13 cellular contexts compared by ENCODE assay signal in genomic region chr2:140643761-140644187, GRCh38.
DNase-seq lines count a peak whose midpoint lies in the region; ATAC-seq, FAIRE-seq and TF ChIP-seq lines count a peak whose summit lies in the region.
"Had no signal": no experiment of that assay in that cellular context is flagged by ENCODE, and none has a peak within 500 bp of the region (broad histone marks: within the 10 kb centered on the region; RNA-seq: fewer than 3 reads in every experiment).

No MANE protein-coding gene starts in this region.

- H3K27ac ChIP-seq in left lung = no peak overlapping the region

- ATAC-seq in left lung = peak; percentile 46
- ATAC-seq: stimulated activated naive CD8-positive, alpha-beta T cell treated with anti-CD3 and anti-CD28 coated beads, Interleukin-15, amount 100 ng/mL, for 72 hours had no signal

- H3K4me3 ChIP-seq in AG10803 (ENCODE audit: low read length) (no peak overlapping the region), MG63 (peak overlapping the region; percentile 20), bronchial epithelial cell (ENCODE audit: low read depth, low read length) (no peak overlapping the region), left lung (no peak overlapping the region)

- no peak for TF ChIP-seq CTCF in AG10803 (conservative IDR thresholded peaks at IDR 0.05; ENCODE audit: low read length)
- no peak for TF ChIP-seq CTCF in bronchial epithelial cell (IDR thresholded peaks at IDR 0.05; ENCODE audit: insufficient read depth, low read length, severe bottlenecking)
- TF ChIP-seq CTCF in left lung (IDR thresholded peaks at IDR 0.05) = no peak
- no peak for TF ChIP-seq CTCF in D721Med (IDR thresholded peaks at IDR 0.05; ENCODE audit: insufficient read depth, missing control alignments)

- H3K36me3 ChIP-seq in MG63 = no peaks in the 10 kb centered on the region
- no peaks in the 10 kb centered on the region for H3K36me3 ChIP-seq in bronchial epithelial cell (ENCODE audit: control insufficient read depth, insufficient read depth, low read length)
- H3K36me3 ChIP-seq in left lung = no peaks in the 10 kb centered on the region

- H3K27me3 ChIP-seq in MG63 (no peaks in the 10 kb centered on the region), bronchial epithelial cell (ENCODE audit: control insufficient read depth, insufficient read depth, low read length) (no peaks in the 10 kb centered on the region), left lung (no peaks in the 10 kb centered on the region)

- H3K4me1 ChIP-seq in left lung = no peaks in the 10 kb centered on the region

- H3K9me3 ChIP-seq in MG63 = no peaks in the 10 kb centered on the region
- peaks cover 0 to 4% of the 10 kb centered on the region in 2 donors for H3K9me3 ChIP-seq in left lung

- FAIRE-seq in bronchial epithelial cell (lab: Jason Lieb, UNC) = no peak
- FAIRE-seq in D721Med (lab: Jason Lieb, UNC) = no peak

- intact Hi-C loops in left lung (cut with DNase I) = no loop called here

- DNase-seq in AG10803 (ENCODE audit: low read depth) (peak; percentile 1), MG63 (peak; percentile 23), bronchial epithelial cell (ENCODE audit: low read depth) (peak; percentile 23), left lung (no peak), AML-193 (lab: John Stamatoyannopoulos, UW) (no peak), D721Med (ENCODE audit: insufficient read length, low spot score) (no peak), germinal center (ENCODE audit: low spot score) (no peak)
- no peak for DNase-seq in activated T-cell treated with anti-CD3 and anti-CD28 coated beads, Interleukin-2, amount 50 U/mL, for 1 hour
- DNase-seq: activated CD4-positive, CD25-positive, alpha-beta regulatory T cell treated with anti-CD3 and anti-CD28 coated beads, Interleukin-2, amount 50 U/mL, for 72 hours; anterior cingulate cortex; GF-D8; HFFc6; stimulated activated naive CD8-positive, alpha-beta T cell treated with anti-CD3 and anti-CD28 coated beads, Interleukin-15, amount 100 ng/mL, for 72 hours had no signal

Comparison
In these comparisons a context has a peak if more than half of its experiments do, and no peak if none do; other contexts are left out.
1. DNase-seq: peak in AG10803 (single experiment), MG63 (single experiment) and bronchial epithelial cell (single experiment); none in left lung (0 of 2), activated T-cell treated with anti-CD3 and anti-CD28 coated beads, Interleukin-2, amount 50 U/mL, for 1 hour (single experiment), AML-193 (0 of 2), D721Med (single experiment) and germinal center (single experiment).